ENCODE assay signal across 23 cellular contexts in the genomic region with DNA sequence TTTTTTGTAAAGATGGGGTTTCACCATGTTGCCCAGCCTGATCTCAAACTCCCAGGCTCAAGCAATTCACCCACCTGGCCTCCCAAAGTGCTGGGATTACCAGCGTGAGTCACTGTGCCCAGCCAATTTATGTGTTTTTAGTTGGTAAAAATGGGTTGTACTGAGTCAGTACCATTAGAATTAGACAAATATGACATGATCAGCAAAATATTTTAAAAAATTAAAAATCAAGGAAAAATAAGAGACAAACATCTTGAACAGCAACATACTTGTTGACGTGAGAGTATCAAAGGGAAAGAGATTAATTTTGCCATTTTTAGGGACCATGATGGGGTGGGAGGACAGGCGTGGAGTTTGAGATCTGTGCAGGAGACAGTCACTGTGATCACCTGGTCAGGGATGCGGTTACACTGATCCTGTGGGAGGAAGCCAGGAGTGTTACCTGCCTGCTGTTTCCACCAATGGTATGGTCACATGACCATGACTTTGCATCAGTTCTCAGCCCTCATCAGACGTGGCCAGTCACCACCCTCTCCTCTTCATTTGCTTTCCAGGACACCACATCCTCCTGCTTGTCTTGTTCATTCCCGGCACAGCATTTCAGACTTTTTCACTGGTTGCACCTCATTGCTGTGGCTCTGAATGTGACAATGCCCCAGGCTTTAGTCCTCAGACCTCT. TPM values are rescaled to one million over a fixed set of nuclear protein-coding genes. Genes with fewer than 3 reads are reported as not detected.
"Had no signal": no experiment of that assay in that cellular context is flagged by ENCODE, and none has a peak within 500 bp of the region (broad histone marks: within the 10 kb centered on the region; RNA-seq: fewer than 3 reads in every experiment).

No MANE protein-coding gene starts in this region.

- H3K4me3 ChIP-seq: MG63 had no signal

- H3K4me2 ChIP-seq: SK-N-SH had no signal

- DNase-seq: IMR-90, KBM-7, MG63, NCI-H1092, NCI-H1105 treated with DMSO at 0.1 percent for 48 hours, NCI-H1417 treated with DMSO at 0.1 percent for 48 hours, NCI-H146, NCI-H1694 treated with DMSO at 0.1 percent for 48 hours, NCI-H1930, NCI-H2081, NCI-H2107, NCI-H2227 treated with DMSO at 0.1 percent for 48 hours, NCI-H510A, NCI-H524 treated with DMSO at 0.1 percent for 48 hours, NCI-H69, NCI-H774, RPMI8226, SHP77, SK-N-SH, SW 1271, T-helper 1 cell had no signal

- H3K9me3 ChIP-seq: SK-N-SH had no signal

- H3K36me3 ChIP-seq: MG63 had no signal

- H3K27me3 ChIP-seq: MG63 had no signal

- FAIRE-seq: RCC 7860 had no signal

- H3K9ac ChIP-seq: SK-N-SH had no signal

RNA-seq across cellular contexts. Expression of a gene that starts 29.2 kb away (rescaled TPM):
- total RNA-seq: HT-29 had no signal
